ENCODE assay signal across 12 cellular contexts in the genomic region with DNA sequence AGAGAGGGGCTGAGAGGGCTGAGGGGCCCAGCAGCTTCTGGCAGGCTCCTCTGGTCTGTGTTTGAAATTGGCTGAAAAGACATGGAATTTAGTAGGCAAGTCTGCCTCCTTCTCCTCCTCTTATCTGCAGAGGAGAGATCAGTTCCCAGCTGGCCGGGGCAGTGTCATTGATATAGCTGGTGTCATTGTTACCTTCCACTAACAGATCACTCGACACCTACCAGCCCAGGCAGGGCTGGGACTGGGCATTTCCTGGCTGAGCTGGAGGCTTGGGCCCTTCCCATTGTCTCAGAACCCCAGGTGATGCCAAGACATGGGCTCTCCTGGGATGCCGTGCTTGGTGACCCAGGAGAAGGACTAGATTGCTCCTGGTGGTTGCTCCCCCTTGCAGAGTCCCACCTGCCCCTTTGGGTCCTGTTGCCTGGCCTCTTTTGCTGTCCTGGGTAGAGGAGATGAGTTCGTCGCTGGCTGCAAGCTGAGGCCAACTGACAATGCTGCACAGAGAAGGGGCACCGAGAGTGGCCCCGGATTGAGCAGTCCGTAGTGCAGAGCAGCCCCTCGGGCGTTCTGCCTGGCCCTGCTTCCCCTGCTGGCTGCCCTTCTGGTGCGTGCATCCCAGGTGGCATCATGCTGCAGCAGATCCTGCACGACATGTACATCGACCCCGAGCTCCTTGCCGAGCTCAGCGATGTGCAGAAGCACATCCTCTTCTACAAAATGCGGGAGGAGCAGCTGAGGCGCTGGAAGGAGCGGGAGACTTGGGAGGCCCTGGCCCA. TPM values are rescaled to one million over a fixed set of nuclear protein-coding genes. Genes with fewer than 3 reads are reported as not detected.
DNase-seq lines count a peak whose midpoint lies in the region; ATAC-seq and TF ChIP-seq lines count a peak whose summit lies in the region.
"Had no signal": no experiment of that assay in that cellular context is flagged by ENCODE, and none has a peak within 500 bp of the region (broad histone marks: within the 10 kb centered on the region; RNA-seq: fewer than 3 reads in every experiment).

A gene (plus strand): TSS at position 198 of the 776 bp plus-strand sequence. CDS start 430 bp downstream, at position 628.

- peaks cover 0 to 2% (median 1%) of the 10 kb centered on the region in 3 donors for H3K27me3 Mint-ChIP-seq in CD14-positive monocyte (ENCODE audit: low read depth in 3 of 3)
- no peaks in the 10 kb centered on the region for H3K27me3 Mint-ChIP-seq in activated naive CD8-positive, alpha-beta T cell treated with anti-CD3 and anti-CD28 coated beads, Interleukin-2, amount 50 U/mL, for 24 hours
- no peaks in the 10 kb centered on the region for H3K27me3 Mint-ChIP-seq in naive thymus-derived CD4-positive, alpha-beta T cell

- ATAC-seq in activated naive CD8-positive, alpha-beta T cell treated with anti-CD3 and anti-CD28 coated beads, Interleukin-2, amount 50 U/mL, for 24 hours, result no peak
- no peak for ATAC-seq in naive thymus-derived CD4-positive, alpha-beta T cell
- ATAC-seq in HG02970 (IDR thresholded peaks at IDR 0.05; ENCODE audit: low FRiP score, unreplicated experiment) (no peak), HG02981 (IDR thresholded peaks at IDR 0.05; ENCODE audit: unreplicated experiment) (no peak)

- H3K36me3 ChIP-seq in H7 (replicated peaks; ENCODE audit: control insufficient read depth, insufficient read depth, low read length), result no peaks in the 10 kb centered on the region
- no peaks in the 10 kb centered on the region for H3K36me3 ChIP-seq in naive thymus-derived CD4-positive, alpha-beta T cell (ENCODE audit: control insufficient read depth in 2 of 3, insufficient read depth in 3 of 3, low read length in 3 of 3)
- H3K36me3 ChIP-seq: MG63 had no signal

- POLR2A ChIA-PET in naive thymus-derived CD4-positive, alpha-beta T cell (lab: Charles Lee), result no interaction called here

- H3K4me1 Mint-ChIP-seq in CD14-positive monocyte, result peaks cover 20% of the 10 kb centered on the region
- H3K4me1 Mint-ChIP-seq in activated naive CD8-positive, alpha-beta T cell treated with anti-CD3 and anti-CD28 coated beads, Interleukin-2, amount 50 U/mL, for 24 hours, result peaks cover 32% of the 10 kb centered on the region
- H3K4me1 Mint-ChIP-seq in naive thymus-derived CD4-positive, alpha-beta T cell, result peaks cover 7 to 30% (median 19%) of the 10 kb centered on the region in 7 donors

- TF ChIP-seq CTCF in CD14-positive monocyte (IDR thresholded peaks at IDR 0.05), result no peak

- CTCF ChIA-PET in naive thymus-derived CD4-positive, alpha-beta T cell (lab: Charles Lee), result interaction anchor here (1.5 kb wide), 1 partner anchor 33 kb away, joined by 9 read pairs; no protein-coding TSS in a partner anchor

- peak within 1 kb of the TSS; percentile 82 for H3K27ac ChIP-seq in naive thymus-derived CD4-positive, alpha-beta T cell (ENCODE audit: low read depth, low read length)

- DNase-seq in CD14-positive monocyte (ENCODE audit: low spot score), result no peak
- peak; percentile 27 for DNase-seq in H7
- DNase-seq in activated naive CD8-positive, alpha-beta T cell treated with anti-CD3 and anti-CD28 coated beads, Interleukin-2, amount 50 U/mL, for 24 hours, result no peak
- DNase-seq in naive thymus-derived CD4-positive, alpha-beta T cell, result no peak
- DNase-seq in COLO829 (ENCODE audit: low spot score), result no peak
- no peak for DNase-seq in T-helper 9 cell
- DNase-seq: HFFc6, MG63, NCI-H226, RPMI8226 had no signal

- peaks cover 0 to 2% (median 0%) of the 10 kb centered on the region in 7 donors for H3K9me3 Mint-ChIP-seq in CD14-positive monocyte
- H3K9me3 Mint-ChIP-seq in activated naive CD8-positive, alpha-beta T cell treated with anti-CD3 and anti-CD28 coated beads, Interleukin-2, amount 50 U/mL, for 24 hours, result no peaks in the 10 kb centered on the region
- no peaks in the 10 kb centered on the region for H3K9me3 Mint-ChIP-seq in naive thymus-derived CD4-positive, alpha-beta T cell
- H3K9me3 Mint-ChIP-seq: HFFc6 had no signal

- H3K4me3 ChIP-seq in H7 (ENCODE audit: insufficient read depth, low read depth, low read length), result no peak within 1 kb of the TSS
- no peak within 1 kb of the TSS for H3K4me3 ChIP-seq in naive thymus-derived CD4-positive, alpha-beta T cell (ENCODE audit: low read length)

- H3K27ac Mint-ChIP-seq in CD14-positive monocyte, result peak within 1 kb of the TSS in 2 of 7 donors; percentile 32 to 91
- peak within 1 kb of the TSS; percentile 72 for H3K27ac Mint-ChIP-seq in activated naive CD8-positive, alpha-beta T cell treated with anti-CD3 and anti-CD28 coated beads, Interleukin-2, amount 50 U/mL, for 24 hours
- peak within 1 kb of the TSS; percentile 68 to 100 (median 98) for H3K27ac Mint-ChIP-seq in naive thymus-derived CD4-positive, alpha-beta T cell
- H3K27ac Mint-ChIP-seq: HFFc6 had no signal

- no peaks in the 10 kb centered on the region for H3K36me3 Mint-ChIP-seq in CD14-positive monocyte
- H3K36me3 Mint-ChIP-seq in activated naive CD8-positive, alpha-beta T cell treated with anti-CD3 and anti-CD28 coated beads, Interleukin-2, amount 50 U/mL, for 24 hours (ENCODE audit: low read depth), result peaks cover 1% of the 10 kb centered on the region
- peaks cover 0 to 9% (median 4%) of the 10 kb centered on the region in 5 donors for H3K36me3 Mint-ChIP-seq in naive thymus-derived CD4-positive, alpha-beta T cell

- H3K27me3 ChIP-seq in H7 (ENCODE audit: control insufficient read depth, insufficient read depth, low read length), result no peaks in the 10 kb centered on the region
- H3K27me3 ChIP-seq in naive thymus-derived CD4-positive, alpha-beta T cell (ENCODE audit: control insufficient read depth in 2 of 2, insufficient read depth in 2 of 2, low read length in 2 of 2), result no peaks in the 10 kb centered on the region
- H3K27me3 ChIP-seq: MG63 had no signal

- peaks cover 7 to 9% of the 10 kb centered on the region in 2 donors for H3K4me1 ChIP-seq in naive thymus-derived CD4-positive, alpha-beta T cell (ENCODE audit: control insufficient read depth in 2 of 2, insufficient read depth in 2 of 2, low read length in 2 of 2)

- intact Hi-C loops in CD14-positive monocyte (cut with micrococcal nuclease), result no loop called here
- intact Hi-C loops in naive thymus-derived CD4-positive, alpha-beta T cell (cut with micrococcal nuclease), result loop anchor here (5.0 to 10.0 kb wide), 3 partner anchors 144 to 1093 kb away; a partner anchor contains a TSS

- H3K9me3 ChIP-seq in naive thymus-derived CD4-positive, alpha-beta T cell (ENCODE audit: control insufficient read depth in 2 of 3, low read length in 3 of 3), result no peaks in the 10 kb centered on the region
- H3K9me3 ChIP-seq: MG63 had no signal

- peak within 1 kb of the TSS; percentile 6 to 51 for H3K4me3 Mint-ChIP-seq in CD14-positive monocyte
- H3K4me3 Mint-ChIP-seq in activated naive CD8-positive, alpha-beta T cell treated with anti-CD3 and anti-CD28 coated beads, Interleukin-2, amount 50 U/mL, for 24 hours, result peak within 1 kb of the TSS; percentile 80
- H3K4me3 Mint-ChIP-seq in naive thymus-derived CD4-positive, alpha-beta T cell, result peak within 1 kb of the TSS; percentile 56 to 99 (median 84)
- H3K4me3 Mint-ChIP-seq: HFFc6 had no signal

RNA-seq across cellular contexts. Expression of the gene that starts here (rescaled TPM):
- not detected for polyA plus RNA-seq in CD14-positive monocyte
- total RNA-seq in H7 (2014; rRNA removed; shearing (Covaris generic)), result not detected in 2 replicates
- total RNA-seq in naive thymus-derived CD4-positive, alpha-beta T cell, result under 1 TPM; 0.10 to 0.51 (median 0.14) TPM
- not detected for polyA plus RNA-seq in naive thymus-derived CD4-positive, alpha-beta T cell
- total RNA-seq: HFFc6 had no signal

Comparison
In these comparisons a context has a peak if more than half of its experiments do, and no peak if none do; other contexts are left out.
1. Peak in DNase-seq in H7; RNA of the gene not detected or under 1 TPM.
2. H3K4me3 Mint-ChIP-seq: peak in every context shown above with its lines; median percentile 84 in naive thymus-derived CD4-positive, alpha-beta T cell; 80 in activated naive CD8-positive, alpha-beta T cell treated with anti-CD3 and anti-CD28 coated beads, Interleukin-2, amount 50 U/mL, for 24 hours; 28 in CD14-positive monocyte.
3. intact Hi-C loops: an anchor here in naive thymus-derived CD4-positive, alpha-beta T cell (5.0 to 10.0 kb wide); none called in CD14-positive monocyte.